ENCODE assay signal across 18 cellular contexts in genomic region chr2:41994661-41995060, GRCh38. TPM values are rescaled to one million over a fixed set of nuclear protein-coding genes. Genes with fewer than 3 reads are reported as not detected.
DNase-seq lines count a peak whose midpoint lies in the region; ATAC-seq, FAIRE-seq and TF ChIP-seq lines count a peak whose summit lies in the region.
"Had no signal": no experiment of that assay in that cellular context is flagged by ENCODE, and none has a peak within 500 bp of the region (broad histone marks: within the 10 kb centered on the region; RNA-seq: fewer than 3 reads in every experiment).

No MANE protein-coding gene starts in this region.

- H3K27ac ChIP-seq in H1 (ENCODE audit: low read depth, low read length): no peak overlapping the region
- H3K27ac ChIP-seq: C4-2B, HL-60 had no signal

- no peak overlapping the region for H3K9ac ChIP-seq in H1 (replicated peaks in 1 of 4; ENCODE audit: extremely low read depth in 1 of 4, low read depth in 3 of 4, low read length in 3 of 4)

- H3K9me3 Mint-ChIP-seq in glutamatergic neuron (ENCODE audit: unreplicated experiment): peaks cover 34% of the 10 kb centered on the region
- H3K9me3 Mint-ChIP-seq: CD4-positive, alpha-beta T cell had no signal

- H4K8ac ChIP-seq in H1 (ENCODE audit: extremely low read depth, insufficient read depth, low read length): no peak overlapping the region; the same call in 1 of the 2 replicates

- H2BK120ac ChIP-seq in H1 (replicated peaks; ENCODE audit: low read depth, low read length): no peak overlapping the region

- no peak overlapping the region for H3K4me3 ChIP-seq in H1 (ENCODE audit: extremely low read depth in 1 of 4, insufficient read depth in 2 of 4, low read depth in 3 of 4, low read length in 4 of 4)
- H3K4me3 ChIP-seq: K562 had no signal

- peaks cover 20% of the 10 kb centered on the region for H3K27me3 Mint-ChIP-seq in glutamatergic neuron (ENCODE audit: unreplicated experiment)

- peak overlapping the region; percentile 19 for H4K91ac ChIP-seq in H1 (replicated peaks; ENCODE audit: insufficient read length, low read length)

- H2BK20ac ChIP-seq in H1 (ENCODE audit: low read length): no peak overlapping the region

- TF ChIP-seq POLR2A in H1 (IDR thresholded peaks at IDR 0.05; ENCODE audit: control extremely low read depth in 1 of 2, low read depth in 2 of 2, low read length in 2 of 2): no peak

- TF ChIP-seq CTCF in H1 (IDR thresholded peaks at IDR 0.05; ENCODE audit: control extremely low read depth in 1 of 3, insufficient read depth in 1 of 3, low read depth in 1 of 3, low read length in 3 of 3) (no peak), glutamatergic neuron (IDR thresholded peaks at IDR 0.05; ENCODE audit: partially characterized antibody, unreplicated experiment) (no peak)

- FAIRE-seq in H1 (lab: Jason Lieb, UNC): no peak
- FAIRE-seq: A204.1, D721Med, K562 had no signal

- H3K23me2 ChIP-seq in H1 (ENCODE audit: low read depth, low read length): peaks cover 3% of the 10 kb centered on the region; the same call in 1 of the 2 replicates

- POLR2A ChIA-PET in H1 (lab: Charles Lee; ENCODE audit: partially characterized antibody): interaction anchor here (1.0 kb wide), 1 partner anchor 61 kb away, joined by 3 read pairs; no protein-coding TSS in a partner anchor

- no peak overlapping the region for H3K4me3 Mint-ChIP-seq in glutamatergic neuron (ENCODE audit: unreplicated experiment)
- H3K4me3 Mint-ChIP-seq: CD4-positive, alpha-beta T cell; H9 had no signal

- CTCF ChIA-PET in H1 (lab: Charles Lee; ENCODE audit: partially characterized antibody): interaction anchor here (1.0 to 2.6 kb wide), 4 partner anchors 17 to 124 kb away, joined by 3 to 10 read pairs (median 7); no protein-coding TSS in a partner anchor

- no peaks in the 10 kb centered on the region for H4K20me1 ChIP-seq in H1 (replicated peaks in 1 of 2; ENCODE audit: control insufficient read depth in 1 of 2, insufficient read depth in 2 of 2, low read length in 2 of 2)

- TF ChIP-seq RAD21 in H1 (IDR thresholded peaks at IDR 0.05 in 1 of 2, conservative IDR thresholded peaks at IDR 0.05 in 1 of 2; ENCODE audit: low read depth in 2 of 2, low read length in 2 of 2): no peak

- WGBS in H1 (ENCODE audit: extremely low coverage in 1 of 2, insufficient coverage in 1 of 2, insufficient read length in 1 of 2, insufficient replicate concordance in 2 of 2, low coverage in 1 of 2, low lambda C conversion rate in 2 of 2, missing lambda C conversion rate in 1 of 2), 2 experiments: 88% methylated on average over 7 of the region's 8 CpGs; no CpG with 5 or more reads in 1 of the 2 experiments

- no peak overlapping the region for H2AFZ ChIP-seq in H1 (ENCODE audit: low read length)

- H2AK5ac ChIP-seq in H1 (ENCODE audit: low read depth, low read length): no peak overlapping the region

- H3K9me3 ChIP-seq in H1 (ENCODE audit: insufficient read depth in 2 of 2, low read depth in 1 of 2, low read length in 1 of 2): peaks cover 7 to 15% of the 10 kb centered on the region in 2 experiments; a peak in 3 of 4 replicates
- H3K9me3 ChIP-seq: Caco-2 had no signal

- H4K5ac ChIP-seq in H1 (ENCODE audit: insufficient read length, low read depth, low read length): no peak overlapping the region

- in situ Hi-C loops in G401 (cut with HindIII; ENCODE audit: low sequenced_read_pairs): no loop called here

- H2BK15ac ChIP-seq in H1 (ENCODE audit: low read length): no peak overlapping the region

- H3K4me2 ChIP-seq in H1 (ENCODE audit: insufficient read depth in 1 of 2, low read depth in 2 of 2, low read length in 2 of 2): no peak overlapping the region

- H3K79me1 ChIP-seq in H1 (ENCODE audit: low read depth, low read length): no peaks in the 10 kb centered on the region

- no peak overlapping the region for H3K4ac ChIP-seq in H1 (replicated peaks; ENCODE audit: insufficient read length, low read depth, low read length)

- H3K18ac ChIP-seq in H1 (ENCODE audit: extremely low read depth, low read length): no peak overlapping the region

- H3K4me1 ChIP-seq in H1 (replicated peaks in 1 of 4; ENCODE audit: control insufficient read depth in 3 of 4, insufficient read depth in 4 of 4, low read length in 3 of 4): peaks cover 0 to 3% (median 0%) of the 10 kb centered on the region in 4 experiments; a peak in 1 of 7 replicates

- DNase-seq in H1 (ENCODE audit: low read depth in 1 of 2, low spot score in 2 of 2): no peak
- DNase-seq in glutamatergic neuron: no peak
- peak; percentile 22 for DNase-seq in mesenteric fat pad (ENCODE audit: low spot score)
- no peak for DNase-seq in stimulated activated CD4-positive, alpha-beta T cell treated with anti-CD3 and anti-CD28 coated beads, Interleukin-4, amount 100 ng/mL, for 1 hour
- no peak for DNase-seq in G401 (ENCODE audit: low spot score)
- DNase-seq: AML-193; Caco-2; CD4-positive, alpha-beta T cell; GF-D8; GOT3; H9 had no signal

- H3K36me3 Mint-ChIP-seq in glutamatergic neuron (ENCODE audit: unreplicated experiment): no peaks in the 10 kb centered on the region

- TF ChIP-seq EP300 in H1 (IDR thresholded peaks at IDR 0.05; ENCODE audit: borderline replicate concordance in 1 of 2, low read depth in 2 of 2, low read length in 2 of 2): no peak

- H3K27me3 ChIP-seq in H1 (replicated peaks in 1 of 4; ENCODE audit: control insufficient read depth in 3 of 4, extremely low read depth in 1 of 4, insufficient read depth in 3 of 4, low read length in 3 of 4): no peaks in the 10 kb centered on the region

- H2BK12ac ChIP-seq in H1 (ENCODE audit: low read depth, low read length): no peak overlapping the region

- no peak overlapping the region for H3K23ac ChIP-seq in H1 (ENCODE audit: insufficient read length)

- peaks cover 32% of the 10 kb centered on the region for H3K4me1 Mint-ChIP-seq in glutamatergic neuron (ENCODE audit: low read depth, unreplicated experiment)

- no peak overlapping the region for H2BK5ac ChIP-seq in H1 (ENCODE audit: low read depth, low read length)

- H3K14ac ChIP-seq in H1 (ENCODE audit: insufficient read length): no peak overlapping the region

- H3K79me2 ChIP-seq in H1 (ENCODE audit: control insufficient read depth in 1 of 2, insufficient read depth in 2 of 2, low read length in 2 of 2): no peaks in the 10 kb centered on the region

- H3K56ac ChIP-seq in H1 (replicated peaks; ENCODE audit: insufficient read length, low read depth, low read length): no peak overlapping the region

- ATAC-seq in HG02938 (IDR thresholded peaks at IDR 0.05; ENCODE audit: unreplicated experiment) (no peak), GM19455 (IDR thresholded peaks at IDR 0.05; ENCODE audit: unreplicated experiment) (no peak)
- ATAC-seq: K562 had no signal

- H3K36me3 ChIP-seq in H1 (ENCODE audit: control insufficient read depth in 2 of 4, insufficient read depth in 4 of 4, low read length in 3 of 4): no peaks in the 10 kb centered on the region

- peak overlapping the region; percentile 73 for H3K27ac Mint-ChIP-seq in glutamatergic neuron (ENCODE audit: unreplicated experiment)
- H3K27ac Mint-ChIP-seq: CD4-positive, alpha-beta T cell; H9 had no signal

TF ChIP-seq in H1, 55 proteins besides CTCF, POLR2A, EP300 and RAD21:
- no peak for TF ChIP-seq MAFK (IDR thresholded peaks at IDR 0.05; ENCODE audit: low read depth, low read length)
- no peak for TF ChIP-seq HDAC6 (IDR thresholded peaks at IDR 0.05; ENCODE audit: low read depth, low read length)

RNA-seq across cellular contexts. Expression of gene PKDCC, which starts 53.2 kb away (rescaled TPM):
- 48.0 and 49.9 TPM in 2 replicates for total RNA-seq in H1 (2021; fragmentation: NEBNext Ultra II Directional; extraction: Animal tissue kit (Norgen Biotek cat#: 25700))
- polyA plus RNA-seq in H1 (2011; rRNA removed): 80.1 and 115 TPM in 2 replicates
- 148 TPM for polyA plus RNA-seq in H1 (2011; cell fraction: cytosol; rRNA removed)
- 347 TPM for polyA plus RNA-seq in H1 (2011; cell fraction: nucleus; rRNA removed)
- polyA plus RNA-seq in H1 (2012, experiment 1 of 2): 37.2 to 63.9 TPM (median 58.3 TPM) in 4 replicates
- polyA plus RNA-seq in H1 (2012, experiment 2 of 2): 59.7 TPM
- 8.0 TPM for polyA plus RNA-seq in H1 (2013, experiment 1 of 2)
- polyA plus RNA-seq in H1 (2013, experiment 2 of 2): 7.8 TPM
- 84.3 and 179 TPM in 2 replicates for polyA minus RNA-seq in H1 (2011; rRNA and poly(A)+ RNA removed)
- polyA minus RNA-seq in H1 (2011; cell fraction: cytosol; rRNA and poly(A)+ RNA removed): 55.0 TPM
- 79.6 TPM for polyA minus RNA-seq in H1 (2011; cell fraction: nucleus; rRNA and poly(A)+ RNA removed)
- 959 TPM for total RNA-seq in glutamatergic neuron (ENCODE audit: unreplicated experiment)
- total RNA-seq in mesenteric fat pad: 289 TPM
- 36.9 and 37.4 TPM in 2 replicates for total RNA-seq in G401 (2014; rRNA removed; shearing (Covaris generic))
- total RNA-seq: CD4-positive, alpha-beta T cell had no signal
